25 cellular contexts compared by ENCODE assay signal in the genomic region with DNA sequence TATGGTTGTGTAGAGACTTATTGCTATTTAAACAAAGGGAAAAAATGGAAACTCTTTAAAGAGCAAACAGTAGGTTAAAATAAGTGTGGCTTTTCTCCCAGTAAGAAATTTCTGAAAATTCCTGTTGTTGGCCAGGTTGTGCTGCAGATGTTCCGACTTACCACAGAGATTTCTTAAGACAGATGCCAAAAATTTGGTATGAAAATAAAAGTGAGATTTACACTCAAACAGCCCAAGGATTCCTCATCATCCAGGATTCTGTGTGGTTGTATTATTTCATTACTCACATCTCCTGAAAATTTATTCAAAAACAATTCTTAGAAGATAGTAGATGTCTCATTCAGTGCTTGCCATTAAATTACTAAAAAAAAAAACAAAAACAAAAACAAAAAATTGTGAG.
"Had no signal": no experiment of that assay in that cellular context is flagged by ENCODE, and none has a peak within 500 bp of the region (broad histone marks: within the 10 kb centered on the region; RNA-seq: fewer than 3 reads in every experiment).

No MANE protein-coding gene starts in this region.

- H3K36me3 ChIP-seq: neutrophil, right lobe of liver, tibial nerve, vagina had no signal

- H3K4me3 ChIP-seq: lung, right lobe of liver, tibial nerve, vagina had no signal

- H3K9me3 ChIP-seq: neutrophil, right lobe of liver, vagina had no signal

- H3K4me1 ChIP-seq: parathyroid adenoma, tibial nerve, vagina had no signal

- DNase-seq: activated CD4-positive, alpha-beta T cell treated with anti-CD3 and anti-CD28 coated beads, Interleukin-2, amount 10 ng/mL, durations not matched to agents 7 days and 5 days; activated CD8-positive, alpha-beta T cell treated with anti-CD3 and anti-CD28 coated beads, Interleukin-2, amount 10 ng/mL, durations not matched to agents 7 days and 5 days; activated naive CD4-positive, alpha-beta T cell treated with Interleukin-2 at 50 U/mL for 16 hours; activated T-cell treated with anti-CD3 and anti-CD28 coated beads, Interleukin-2, amount 50 U/mL, for 24 hours; aorta; foreskin melanocyte; glutamatergic neuron; hippocampal formation; islet precursor cell; stimulated activated CD4-positive, alpha-beta T cell treated with anti-CD3 and anti-CD28 coated beads, Interleukin-12 subunit alpha, Interleukin-12 subunit beta, amount 100 ng/mL, for 4 hours; stimulated activated CD4-positive, alpha-beta T cell treated with anti-CD3 and anti-CD28 coated beads, Interleukin-1b, Interleukin-23, amount 100 ng/mL, for 48 hours; stimulated activated CD8-positive, alpha-beta memory T cell treated with anti-CD3 and anti-CD28 coated beads, Interleukin-4, amount 100 ng/mL, for 48 hours; stimulated activated naive CD8-positive, alpha-beta T cell treated with anti-CD3 and anti-CD28 coated beads, Interleukin-15, Interleukin-2, amounts not matched to agents 100 U/mL and 50 U/mL, for 24 hours; substantia nigra had no signal

- H3K36me3 Mint-ChIP-seq: mesothelial cell of epicardium; natural killer cell treated with Interleukin-12 subunit alpha and Interleukin-12 subunit beta and Interleukin-15 and Interleukin-18, amount 100 ng/mL, for 72 hours had no signal

- ATAC-seq: activated CD4-positive, CD25-positive, alpha-beta regulatory T cell treated with anti-CD3 and anti-CD28 coated beads, Interleukin-2, amount 50 U/mL, for 24 hours; activated CD8-positive, alpha-beta T cell treated with anti-CD3 and anti-CD28 coated beads, Interleukin-2, amount 10 ng/mL, durations not matched to agents 7 days and 5 days; natural killer cell treated with Interleukin-12 subunit alpha and Interleukin-12 subunit beta and Interleukin-15 and Interleukin-18, amount 100 ng/mL, for 72 hours; stimulated activated naive CD8-positive, alpha-beta T cell treated with anti-CD3 and anti-CD28 coated beads, Interleukin-15, Interleukin-2, amounts not matched to agents 100 U/mL and 50 U/mL, for 24 hours had no signal

- H3K27ac Mint-ChIP-seq: activated CD4-positive, alpha-beta T cell treated with anti-CD3 and anti-CD28 coated beads, Interleukin-2, amount 10 ng/mL, durations not matched to agents 7 days and 5 days; activated CD8-positive, alpha-beta T cell treated with anti-CD3 and anti-CD28 coated beads, Interleukin-2, amount 10 ng/mL, durations not matched to agents 7 days and 5 days; activated T-cell treated with anti-CD3 and anti-CD28 coated beads, Interleukin-2, amount 50 U/mL, for 24 hours; activated T-helper 2 cell treated with anti-CD3 and anti-CD28 coated beads, Interferon-gamma antibody, Interleukin-2, Interleukin-4, amounts not matched to agents 10 μg/mL and 5 μg/mL and 100 μg/mL, durations not matched to agents 14 hours and 24 hours and 36 hours; mesothelial cell of epicardium; natural killer cell treated with Interleukin-12 subunit alpha and Interleukin-12 subunit beta and Interleukin-15 and Interleukin-18, amount 100 ng/mL, for 72 hours; T-helper 1 cell treated with Interleukin-12 subunit alpha and Interleukin-12 subunit beta and Interleukin-4 antibody, amounts not matched to agents 30 μg/mL and 1 μg/mL, for 36 hours had no signal

- H3K4me1 Mint-ChIP-seq: activated CD4-positive, alpha-beta T cell treated with anti-CD3 and anti-CD28 coated beads, Interleukin-2, amount 10 ng/mL, durations not matched to agents 7 days and 5 days had no signal

- H3K27me3 Mint-ChIP-seq: activated CD4-positive, alpha-beta T cell treated with anti-CD3 and anti-CD28 coated beads, Interleukin-2, amount 10 ng/mL, durations not matched to agents 7 days and 5 days; activated T-cell treated with anti-CD3 and anti-CD28 coated beads, Interleukin-2, amount 50 U/mL, for 24 hours; natural killer cell treated with Interleukin-12 subunit alpha and Interleukin-12 subunit beta and Interleukin-15 and Interleukin-18, amount 100 ng/mL, for 72 hours had no signal

- H3K4me3 Mint-ChIP-seq: activated CD4-positive, alpha-beta T cell treated with anti-CD3 and anti-CD28 coated beads, Interleukin-2, amount 10 ng/mL, durations not matched to agents 7 days and 5 days; activated CD8-positive, alpha-beta T cell treated with anti-CD3 and anti-CD28 coated beads, Interleukin-2, amount 10 ng/mL, durations not matched to agents 7 days and 5 days; activated T-cell treated with anti-CD3 and anti-CD28 coated beads, Interleukin-2, amount 50 U/mL, for 24 hours; mesothelial cell of epicardium; natural killer cell treated with Interleukin-12 subunit alpha and Interleukin-12 subunit beta and Interleukin-15 and Interleukin-18, amount 100 ng/mL, for 72 hours; T-helper 1 cell treated with Interleukin-12 subunit alpha and Interleukin-12 subunit beta and Interleukin-4 antibody, amounts not matched to agents 30 μg/mL and 1 μg/mL, for 36 hours had no signal

- H3K9me3 Mint-ChIP-seq: activated CD4-positive, alpha-beta T cell treated with anti-CD3 and anti-CD28 coated beads, Interleukin-2, amount 10 ng/mL, durations not matched to agents 7 days and 5 days; activated T-cell treated with anti-CD3 and anti-CD28 coated beads, Interleukin-2, amount 50 U/mL, for 24 hours; activated T-helper 2 cell treated with anti-CD3 and anti-CD28 coated beads, Interferon-gamma antibody, Interleukin-2, Interleukin-4, amounts not matched to agents 10 μg/mL and 5 μg/mL and 100 μg/mL, durations not matched to agents 14 hours and 24 hours and 36 hours; T-helper 1 cell treated with Interleukin-12 subunit alpha and Interleukin-12 subunit beta and Interleukin-4 antibody, amounts not matched to agents 30 μg/mL and 1 μg/mL, for 36 hours had no signal

- H3K27me3 ChIP-seq: neutrophil, right lobe of liver, tibial nerve, vagina had no signal

- H3K27ac ChIP-seq: neutrophil, parathyroid adenoma, tibial nerve, vagina had no signal
